18 cellular contexts compared by ENCODE assay signal in genomic region chr2:100623033-100623715, GRCh38.
A peak's percentile ranks its signal among the peaks of the same experiment; 100 is the strongest.
DNase-seq lines count a peak whose midpoint lies in the region; ATAC-seq and TF ChIP-seq lines count a peak whose summit lies in the region.
"Had no signal": no experiment of that assay in that cellular context is flagged by ENCODE, and none has a peak within 500 bp of the region (broad histone marks: within the 10 kb centered on the region; RNA-seq: fewer than 3 reads in every experiment).

No MANE protein-coding gene starts in this region.

- no peak for TF ChIP-seq CTCF in esophagus squamous epithelium (IDR thresholded peaks at IDR 0.05)

- H3K27me3 ChIP-seq in esophagus squamous epithelium = peaks cover 0 to 9% (median 0%) of the 10 kb centered on the region in 4 donors
- H3K27me3 ChIP-seq: BLaER1 had no signal

- no peak overlapping the region for H3K4me3 ChIP-seq in esophagus squamous epithelium
- H3K4me3 ChIP-seq: BLaER1, GM23338 had no signal

- no peak for ATAC-seq in HG03139 (IDR thresholded peaks at IDR 0.05; ENCODE audit: unreplicated experiment)
- ATAC-seq: GM23338, HCT116 had no signal

- intact Hi-C loops in posterior vena cava (cut with DNase I) (loop anchor here in 1 of 2 donors (10.0 kb wide), 1 partner anchor 62 kb away; no protein-coding TSS in a partner anchor), esophagus squamous epithelium (cut with DNase I) (no loop called here)

- H3K27ac ChIP-seq in esophagus squamous epithelium = no peak overlapping the region
- H3K27ac ChIP-seq: BLaER1, HL-60 had no signal

- 79 to 84% methylated on average over 8 of the region's 8 CpGs for WGBS in esophagus squamous epithelium, 2 donors

- no peak for TF ChIP-seq POLR2A in esophagus squamous epithelium (IDR thresholded peaks at IDR 0.05)

- no peaks in the 10 kb centered on the region for H3K36me3 ChIP-seq in esophagus squamous epithelium
- H3K36me3 ChIP-seq: BLaER1 had no signal

- no peaks in the 10 kb centered on the region for H3K4me1 ChIP-seq in esophagus squamous epithelium

- no peaks in the 10 kb centered on the region for H3K9me3 ChIP-seq in esophagus squamous epithelium

- peak; percentile 22 for DNase-seq in activated CD8-positive, alpha-beta memory T cell treated with anti-CD3 and anti-CD28 coated beads, Interleukin-2, amount 50 U/mL, for 48 hours
- no peak for DNase-seq in activated CD8-positive, alpha-beta memory T cell treated with anti-CD3 and anti-CD28 coated beads, Interleukin-2, amount 50 U/mL, for 4 hours
- DNase-seq in islet precursor cell (peak; percentile 33), posterior vena cava (ENCODE audit: low spot score) (peak; percentile 36), esophagus squamous epithelium (lab: John Stamatoyannopoulos, UW) (no peak), DMS53 treated with DMSO at 0.1 percent for 48 hours (lab: John Stamatoyannopoulos, UW; ENCODE audit: unreplicated experiment) (no peak)
- DNase-seq: 8988T; CD4-positive, alpha-beta memory T cell; DMS153; DMS79 treated with DMSO at 0.1 percent for 48 hours; GF-D8; H7; HFFc6 had no signal

Comparison
In these comparisons a context has a peak if more than half of its experiments do, and no peak if none do; other contexts are left out.
1. DNase-seq: peak in activated CD8-positive, alpha-beta memory T cell treated with anti-CD3 and anti-CD28 coated beads, Interleukin-2, amount 50 U/mL, for 48 hours (single experiment), islet precursor cell (single experiment) and posterior vena cava (single experiment); none in activated CD8-positive, alpha-beta memory T cell treated with anti-CD3 and anti-CD28 coated beads, Interleukin-2, amount 50 U/mL, for 4 hours (single experiment), esophagus squamous epithelium (single experiment) and DMS53 treated with DMSO at 0.1 percent for 48 hours (single experiment).